Comparison of ENCODE assay signal across 8 cellular contexts in the genomic region with DNA sequence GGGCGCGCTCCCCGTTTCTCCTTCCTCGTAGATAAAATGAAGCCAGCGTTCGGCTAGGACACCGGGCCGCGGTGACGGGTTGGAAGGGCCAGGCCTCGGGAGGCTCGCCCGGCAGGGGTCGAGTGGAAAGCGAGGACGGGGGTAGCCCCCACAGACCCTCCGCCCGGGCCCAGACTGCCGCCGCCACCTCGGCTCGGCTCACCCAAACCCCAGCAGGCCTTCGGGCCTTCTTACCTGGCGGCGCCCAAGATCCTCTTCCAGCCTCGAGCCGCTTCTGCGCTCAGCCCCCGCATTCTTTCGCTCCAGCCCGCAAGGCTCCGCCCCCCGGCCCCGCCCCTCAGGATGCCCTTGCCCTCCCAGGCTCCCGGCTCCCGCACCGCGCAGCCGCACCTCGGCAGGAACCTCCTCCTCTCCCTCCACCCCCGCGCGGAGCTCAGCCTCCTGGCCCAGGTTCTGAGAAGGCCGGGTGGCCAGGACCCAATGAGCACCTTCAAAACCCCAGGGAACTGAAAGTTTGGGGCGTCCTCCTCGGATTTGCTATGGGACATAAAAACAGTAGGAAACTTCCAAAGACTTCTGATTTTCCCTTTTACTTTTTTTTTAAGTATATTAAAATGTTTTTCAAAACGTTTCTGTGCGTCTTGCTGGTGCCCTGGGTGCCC. TPM values are rescaled to one million over a fixed set of nuclear protein-coding genes. Genes with fewer than 3 reads are reported as not detected.
A peak's percentile ranks its signal among the peaks of the same experiment; 100 is the strongest.
DNase-seq lines count a peak whose midpoint lies in the region; ATAC-seq and TF ChIP-seq lines count a peak whose summit lies in the region.

A gene with protein sequence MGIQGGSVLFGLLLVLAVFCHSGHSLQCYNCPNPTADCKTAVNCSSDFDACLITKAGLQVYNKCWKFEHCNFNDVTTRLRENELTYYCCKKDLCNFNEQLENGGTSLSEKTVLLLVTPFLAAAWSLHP (minus strand): TSS at position 276 of the 662 bp plus-strand sequence. CDS start 13,978 bp downstream, outside the sequence.

- H3K27me3 ChIP-seq in BLaER1 (no peaks in the 10 kb centered on the region), left lung (no peaks in the 10 kb centered on the region)

- peaks cover 33% of the 10 kb centered on the region for H3K36me3 Mint-ChIP-seq in dendritic cell treated with granulocyte-macrophage colony-stimulating factor and Interleukin-4, amounts not matched to agents 40 ng/mL and 50 ng/mL, for 4 days (ENCODE audit: low read depth)

- DNase-seq in NCI-H69 (lab: John Stamatoyannopoulos, UW), result peak; percentile 96
- DNase-seq in activated CD4-positive, alpha-beta T cell treated with anti-CD3 and anti-CD28 coated beads, Interleukin-2, amount 50 U/mL, for 48 hours, result peak; percentile 93 to 95
- DNase-seq in left lung, result peak; percentile 97 to 100
- peak; percentile 92 for DNase-seq in stimulated activated CD4-positive, alpha-beta T cell treated with anti-CD3 and anti-CD28 coated beads, Interleukin-2, amount 100 ng/mL, for 4 hours (ENCODE audit: low read depth)

- H3K4me1 ChIP-seq in BLaER1 (peaks cover 49% of the 10 kb centered on the region), left lung (peaks cover 13 to 46% of the 10 kb centered on the region in 2 donors)

- peak within 1 kb of the TSS; percentile 85 for H3K27ac Mint-ChIP-seq in dendritic cell treated with granulocyte-macrophage colony-stimulating factor and Interleukin-4, amounts not matched to agents 40 ng/mL and 50 ng/mL, for 4 days

- H3K9me3 ChIP-seq in BLaER1, result no peaks in the 10 kb centered on the region
- no peaks in the 10 kb centered on the region for H3K9me3 ChIP-seq in left lung

- peak within 1 kb of the TSS; percentile 88 for H3K4me2 ChIP-seq in BLaER1

- H3K27me3 Mint-ChIP-seq in dendritic cell treated with granulocyte-macrophage colony-stimulating factor and Interleukin-4, amounts not matched to agents 40 ng/mL and 50 ng/mL, for 4 days, result peaks cover 35% of the 10 kb centered on the region

- no peaks in the 10 kb centered on the region for H3K9me3 Mint-ChIP-seq in dendritic cell treated with granulocyte-macrophage colony-stimulating factor and Interleukin-4, amounts not matched to agents 40 ng/mL and 50 ng/mL, for 4 days

- peak within 1 kb of the TSS; percentile 89 for H3K9ac ChIP-seq in BLaER1

- ATAC-seq in GM19328 (IDR thresholded peaks at IDR 0.05; ENCODE audit: unreplicated experiment) (peak; percentile 68), HG03469 (IDR thresholded peaks at IDR 0.05; ENCODE audit: unreplicated experiment) (peak; percentile 44), left lung (peak; percentile 94)

- intact Hi-C loops in dendritic cell treated with granulocyte-macrophage colony-stimulating factor and Interleukin-4, amounts not matched to agents 40 ng/mL and 50 ng/mL, for 4 days (cut with micrococcal nuclease), result loop anchor here (2.0 kb wide), 1 partner anchor 13 kb away; no protein-coding TSS in a partner anchor
- intact Hi-C loops in left lung (cut with DNase I), result no loop called here

- TF ChIP-seq CTCF in left lung (IDR thresholded peaks at IDR 0.05), result no peak

- peak within 1 kb of the TSS; percentile 89 for H3K4me3 ChIP-seq in BLaER1
- H3K4me3 ChIP-seq in left lung, result peak within 1 kb of the TSS; percentile 77 to 90

- peaks cover 38% of the 10 kb centered on the region for H4K20me1 ChIP-seq in BLaER1

- H3K4me3 Mint-ChIP-seq in dendritic cell treated with granulocyte-macrophage colony-stimulating factor and Interleukin-4, amounts not matched to agents 40 ng/mL and 50 ng/mL, for 4 days, result peak within 1 kb of the TSS; percentile 85

- H3K36me3 ChIP-seq in BLaER1, result peaks cover 17% of the 10 kb centered on the region
- H3K36me3 ChIP-seq in left lung, result peaks cover 0 to 14% of the 10 kb centered on the region in 2 donors

- H3K4me1 Mint-ChIP-seq in dendritic cell treated with granulocyte-macrophage colony-stimulating factor and Interleukin-4, amounts not matched to agents 40 ng/mL and 50 ng/mL, for 4 days (ENCODE audit: low read depth), result peaks cover 45% of the 10 kb centered on the region

- peak within 1 kb of the TSS; percentile 89 for H3K27ac ChIP-seq in BLaER1
- H3K27ac ChIP-seq in left lung, result peak within 1 kb of the TSS; percentile 90 to 97

RNA-seq across cellular contexts. Expression of the gene that starts here (rescaled TPM):
- 1,000 to 10,000 TPM in 1 of 2 donors, 100 to 1,000 TPM in 1; 928 to 1,244 TPM for total RNA-seq in left lung

Comparison
In these comparisons a context has a peak if more than half of its experiments do, and no peak if none do; other contexts are left out.
1. Peak in every context shown above with its lines: DNase-seq, ATAC-seq, H3K4me3 ChIP-seq and H3K27ac ChIP-seq.
2. ATAC-seq: peak in every context shown above with its lines; median percentile 94 in left lung; 68 in GM19328; 44 in HG03469.